ENCODE assay signal across 20 cellular contexts in genomic region chr1:44020464-44020863, GRCh38.
"Had no signal": no experiment of that assay in that cellular context is flagged by ENCODE, and none has a peak within 500 bp of the region (broad histone marks: within the 10 kb centered on the region; RNA-seq: fewer than 3 reads in every experiment).

No MANE protein-coding gene starts in this region.

- H3K27ac ChIP-seq: brain microvascular endothelial cell, KMS-11, Peyer's patch had no signal

- H3K36me3 ChIP-seq: brain microvascular endothelial cell, Peyer's patch had no signal

- H3K27me3 ChIP-seq: brain microvascular endothelial cell, Peyer's patch had no signal

- H3K4me2 ChIP-seq: KMS-11 had no signal

- H3K9me3 ChIP-seq: Peyer's patch had no signal

- DNase-seq: activated CD4-positive, alpha-beta T cell treated with anti-CD3 and anti-CD28 coated beads for 48 hours; activated CD4-positive, alpha-beta T cell treated with anti-CD3 and anti-CD28 coated beads, Interleukin-2, amount 50 U/mL, for 4 hours; activated CD4-positive, CD25-positive, alpha-beta regulatory T cell treated with anti-CD3 and anti-CD28 coated beads, Interleukin-2, amount 50 U/mL, for 72 hours; activated CD8-positive, alpha-beta memory T cell treated with anti-CD3 and anti-CD28 coated beads, Interleukin-2, amount 10 ng/mL, durations not matched to agents 7 days and 5 days; activated gamma-delta T cell; activated naive CD4-positive, alpha-beta T cell treated with anti-CD3 and anti-CD28 coated beads for 36 hours; activated T-cell treated with anti-CD3 and anti-CD28 coated beads, Interleukin-2, amount 50 U/mL, for 4 hours; brain microvascular endothelial cell; NCI-H1417 treated with DMSO at 0.1 percent for 48 hours; NCI-H1694; NCI-H2029 treated with DMSO at 0.1 percent for 48 hours; NCI-H345; NCI-H510A; NCI-H526 treated with DMSO at 0.1 percent for 48 hours; NCI-H82; NK-92 treated with Interleukin-12 subunit alpha and Interleukin-12 subunit beta, amount 100 ng/mL, for 24 hours; Peyer's patch; SHP77 treated with DMSO at 0.1 percent for 48 hours had no signal

- ATAC-seq: activated CD8-positive, alpha-beta memory T cell treated with anti-CD3 and anti-CD28 coated beads, Interleukin-2, amount 10 ng/mL, durations not matched to agents 7 days and 5 days; activated T-cell treated with anti-CD3 and anti-CD28 coated beads, Interleukin-2, amount 50 U/mL, for 4 hours; WTC11 had no signal

- H3K4me3 ChIP-seq: Peyer's patch had no signal
